In the genomic region with DNA sequence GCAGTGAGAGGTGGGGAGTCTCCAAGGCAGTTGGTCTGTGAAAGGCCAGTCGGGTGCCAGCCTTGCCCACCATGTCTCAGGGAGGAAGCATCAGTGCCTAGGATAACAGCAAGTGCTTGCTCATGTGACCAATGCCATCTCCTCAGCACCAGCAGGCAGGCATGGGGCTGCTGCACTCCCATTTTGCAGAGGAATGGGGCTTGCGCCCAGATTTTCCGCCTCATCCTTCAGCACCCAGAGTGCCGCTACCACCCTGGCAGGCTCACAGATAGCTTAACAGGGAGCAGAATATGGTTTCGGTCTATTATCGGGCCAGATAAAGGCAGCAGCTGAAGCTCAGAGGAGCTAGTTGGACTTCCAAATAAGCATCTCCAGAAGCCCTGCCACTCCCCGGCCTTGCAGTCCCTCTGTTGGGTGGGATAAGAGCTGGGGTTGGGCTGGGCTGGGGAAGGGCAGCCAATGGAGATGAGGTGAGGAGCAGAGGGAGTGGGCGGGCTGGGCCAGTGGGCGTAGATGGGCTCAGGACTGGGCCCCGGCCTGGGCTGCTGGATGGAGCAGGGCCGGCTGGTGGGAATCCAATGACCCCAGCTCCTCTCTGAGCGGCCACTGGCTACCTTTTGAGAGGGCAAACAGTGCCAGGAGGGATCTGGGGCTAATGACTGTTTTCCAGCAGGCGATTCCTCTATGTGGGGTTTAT, we compare ENCODE assay signal across 1 cellular context.
TF ChIP-seq lines count a peak whose summit lies in the region.

No MANE protein-coding gene starts in this region.

TF ChIP-seq in SK-N-SH, 30 proteins besides CTCF, POLR2A, EP300 and RAD21 (continued from another document):
- TF ChIP-seq, protein P1, sequence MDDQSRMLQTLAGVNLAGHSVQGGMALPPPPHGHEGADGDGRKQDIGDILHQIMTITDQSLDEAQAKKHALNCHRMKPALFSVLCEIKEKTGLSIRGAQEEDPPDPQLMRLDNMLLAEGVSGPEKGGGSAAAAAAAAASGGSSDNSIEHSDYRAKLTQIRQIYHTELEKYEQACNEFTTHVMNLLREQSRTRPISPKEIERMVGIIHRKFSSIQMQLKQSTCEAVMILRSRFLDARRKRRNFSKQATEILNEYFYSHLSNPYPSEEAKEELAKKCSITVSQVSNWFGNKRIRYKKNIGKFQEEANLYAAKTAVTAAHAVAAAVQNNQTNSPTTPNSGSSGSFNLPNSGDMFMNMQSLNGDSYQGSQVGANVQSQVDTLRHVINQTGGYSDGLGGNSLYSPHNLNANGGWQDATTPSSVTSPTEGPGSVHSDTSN (IDR thresholded peaks at IDR 0.05), result no peak
TF ChIP-seq in SK-N-SH: peak in this region for 0.
